In genomic region chr17:79822583-79823124, GRCh38 we compare ENCODE assay signal across 1 cellular context.
TF ChIP-seq lines count a peak whose summit lies in the region.

No MANE protein-coding gene starts in this region.

TF ChIP-seq in HepG2, 621 proteins besides CTCF, POLR2A, EP300 and RAD21 (continued from another document and continues in another):
- TF ChIP-seq ZNF710 (CRISPR knock-in tag; IDR thresholded peaks at IDR 0.05; ENCODE audit: borderline replicate concordance), result peak; percentile 97
- peak; percentile 36; the same call in 1 of the 2 replicates for TF ChIP-seq ZNF691 (CRISPR knock-in tag; IDR thresholded peaks at IDR 0.05; ENCODE audit: borderline replicate concordance, low read depth)
- peak; percentile 70; the same call in 1 of the 2 replicates for TF ChIP-seq ZNF777 (CRISPR knock-in tag; IDR thresholded peaks at IDR 0.05)
- TF ChIP-seq, protein P1, sequence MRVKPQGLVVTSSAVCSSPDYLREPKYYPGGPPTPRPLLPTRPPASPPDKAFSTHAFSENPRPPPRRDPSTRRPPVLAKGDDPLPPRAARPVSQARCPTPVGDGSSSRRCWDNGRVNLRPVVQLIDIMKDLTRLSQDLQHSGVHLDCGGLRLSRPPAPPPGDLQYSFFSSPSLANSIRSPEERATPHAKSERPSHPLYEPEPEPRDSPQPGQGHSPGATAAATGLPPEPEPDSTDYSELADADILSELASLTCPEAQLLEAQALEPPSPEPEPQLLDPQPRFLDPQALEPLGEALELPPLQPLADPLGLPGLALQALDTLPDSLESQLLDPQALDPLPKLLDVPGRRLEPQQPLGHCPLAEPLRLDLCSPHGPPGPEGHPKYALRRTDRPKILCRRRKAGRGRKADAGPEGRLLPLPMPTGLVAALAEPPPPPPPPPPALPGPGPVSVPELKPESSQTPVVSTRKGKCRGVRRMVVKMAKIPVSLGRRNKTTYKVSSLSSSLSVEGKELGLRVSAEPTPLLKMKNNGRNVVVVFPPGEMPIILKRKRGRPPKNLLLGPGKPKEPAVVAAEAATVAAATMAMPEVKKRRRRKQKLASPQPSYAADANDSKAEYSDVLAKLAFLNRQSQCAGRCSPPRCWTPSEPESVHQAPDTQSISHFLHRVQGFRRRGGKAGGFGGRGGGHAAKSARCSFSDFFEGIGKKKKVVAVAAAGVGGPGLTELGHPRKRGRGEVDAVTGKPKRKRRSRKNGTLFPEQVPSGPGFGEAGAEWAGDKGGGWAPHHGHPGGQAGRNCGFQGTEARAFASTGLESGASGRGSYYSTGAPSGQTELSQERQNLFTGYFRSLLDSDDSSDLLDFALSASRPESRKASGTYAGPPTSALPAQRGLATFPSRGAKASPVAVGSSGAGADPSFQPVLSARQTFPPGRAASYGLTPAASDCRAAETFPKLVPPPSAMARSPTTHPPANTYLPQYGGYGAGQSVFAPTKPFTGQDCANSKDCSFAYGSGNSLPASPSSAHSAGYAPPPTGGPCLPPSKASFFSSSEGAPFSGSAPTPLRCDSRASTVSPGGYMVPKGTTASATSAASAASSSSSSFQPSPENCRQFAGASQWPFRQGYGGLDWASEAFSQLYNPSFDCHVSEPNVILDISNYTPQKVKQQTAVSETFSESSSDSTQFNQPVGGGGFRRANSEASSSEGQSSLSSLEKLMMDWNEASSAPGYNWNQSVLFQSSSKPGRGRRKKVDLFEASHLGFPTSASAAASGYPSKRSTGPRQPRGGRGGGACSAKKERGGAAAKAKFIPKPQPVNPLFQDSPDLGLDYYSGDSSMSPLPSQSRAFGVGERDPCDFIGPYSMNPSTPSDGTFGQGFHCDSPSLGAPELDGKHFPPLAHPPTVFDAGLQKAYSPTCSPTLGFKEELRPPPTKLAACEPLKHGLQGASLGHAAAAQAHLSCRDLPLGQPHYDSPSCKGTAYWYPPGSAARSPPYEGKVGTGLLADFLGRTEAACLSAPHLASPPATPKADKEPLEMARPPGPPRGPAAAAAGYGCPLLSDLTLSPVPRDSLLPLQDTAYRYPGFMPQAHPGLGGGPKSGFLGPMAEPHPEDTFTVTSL (CRISPR knock-in tag; IDR thresholded peaks at IDR 0.05; ENCODE audit: borderline replicate concordance), result peak; percentile 91; the same call in 1 of the 2 replicates
- TF ChIP-seq SOX5 (CRISPR knock-in tag; IDR thresholded peaks at IDR 0.05; ENCODE audit: borderline replicate concordance), result peak; percentile 91
- TF ChIP-seq ZNF44 (CRISPR knock-in tag; IDR thresholded peaks at IDR 0.05), result no peak
- no peak for TF ChIP-seq RBFOX2 (IDR thresholded peaks at IDR 0.05; ENCODE audit: low read depth, low read length)
- TF ChIP-seq ATM (IDR thresholded peaks at IDR 0.05; ENCODE audit: borderline replicate concordance), result no peak
- TF ChIP-seq ZBTB20 (CRISPR knock-in tag; IDR thresholded peaks at IDR 0.05; ENCODE audit: borderline replicate concordance, low read depth), result peak; percentile 58; the same call in 1 of the 2 replicates
- no peak; the same call in 1 of the 2 replicates for TF ChIP-seq ZNF678 (CRISPR knock-in tag; IDR thresholded peaks at IDR 0.05)
- peak; percentile 69; the same call in 1 of the 2 replicates for TF ChIP-seq ZNF12 (CRISPR knock-in tag; IDR thresholded peaks at IDR 0.05)
- TF ChIP-seq HNF1A (IDR thresholded peaks at IDR 0.05; ENCODE audit: low read depth), result no peak
- TF ChIP-seq HNF1A (CRISPR knock-in tag; IDR thresholded peaks at IDR 0.05; ENCODE audit: borderline replicate concordance), result peak; percentile 63; the same call in 1 of the 2 replicates
- TF ChIP-seq RORA (CRISPR knock-in tag; IDR thresholded peaks at IDR 0.05), result no peak
- TF ChIP-seq ZNF749 (CRISPR knock-in tag; IDR thresholded peaks at IDR 0.05; ENCODE audit: borderline replicate concordance), result no peak
- no peak for TF ChIP-seq ATF3 (CRISPR knock-in tag; IDR thresholded peaks at IDR 0.05)
- no peak for TF ChIP-seq GABPA (IDR thresholded peaks at IDR 0.05; ENCODE audit: low read depth, low read length)
- TF ChIP-seq GABPA (CRISPR knock-in tag; IDR thresholded peaks at IDR 0.05; ENCODE audit: low read depth), result peak; percentile 40; the same call in 1 of the 2 replicates
- TF ChIP-seq, protein P2, sequence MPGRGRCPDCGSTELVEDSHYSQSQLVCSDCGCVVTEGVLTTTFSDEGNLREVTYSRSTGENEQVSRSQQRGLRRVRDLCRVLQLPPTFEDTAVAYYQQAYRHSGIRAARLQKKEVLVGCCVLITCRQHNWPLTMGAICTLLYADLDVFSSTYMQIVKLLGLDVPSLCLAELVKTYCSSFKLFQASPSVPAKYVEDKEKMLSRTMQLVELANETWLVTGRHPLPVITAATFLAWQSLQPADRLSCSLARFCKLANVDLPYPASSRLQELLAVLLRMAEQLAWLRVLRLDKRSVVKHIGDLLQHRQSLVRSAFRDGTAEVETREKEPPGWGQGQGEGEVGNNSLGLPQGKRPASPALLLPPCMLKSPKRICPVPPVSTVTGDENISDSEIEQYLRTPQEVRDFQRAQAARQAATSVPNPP (CRISPR knock-in tag; IDR thresholded peaks at IDR 0.05), result no peak
- no peak for TF ChIP-seq ZNF282 (IDR thresholded peaks at IDR 0.05; ENCODE audit: partially characterized antibody)
- no peak for TF ChIP-seq ZNF383 (CRISPR knock-in tag; IDR thresholded peaks at IDR 0.05; ENCODE audit: borderline replicate concordance)
- TF ChIP-seq TRIM24 (CRISPR knock-in tag; IDR thresholded peaks at IDR 0.05), result no peak
- peak; percentile 78; the same call in 1 of the 2 replicates for TF ChIP-seq AHR (CRISPR knock-in tag; IDR thresholded peaks at IDR 0.05)
- no peak for TF ChIP-seq SSRP1 (CRISPR knock-in tag; IDR thresholded peaks at IDR 0.05)
- no peak for TF ChIP-seq JUND (CRISPR knock-in tag; IDR thresholded peaks at IDR 0.05)
- TF ChIP-seq, protein P3, sequence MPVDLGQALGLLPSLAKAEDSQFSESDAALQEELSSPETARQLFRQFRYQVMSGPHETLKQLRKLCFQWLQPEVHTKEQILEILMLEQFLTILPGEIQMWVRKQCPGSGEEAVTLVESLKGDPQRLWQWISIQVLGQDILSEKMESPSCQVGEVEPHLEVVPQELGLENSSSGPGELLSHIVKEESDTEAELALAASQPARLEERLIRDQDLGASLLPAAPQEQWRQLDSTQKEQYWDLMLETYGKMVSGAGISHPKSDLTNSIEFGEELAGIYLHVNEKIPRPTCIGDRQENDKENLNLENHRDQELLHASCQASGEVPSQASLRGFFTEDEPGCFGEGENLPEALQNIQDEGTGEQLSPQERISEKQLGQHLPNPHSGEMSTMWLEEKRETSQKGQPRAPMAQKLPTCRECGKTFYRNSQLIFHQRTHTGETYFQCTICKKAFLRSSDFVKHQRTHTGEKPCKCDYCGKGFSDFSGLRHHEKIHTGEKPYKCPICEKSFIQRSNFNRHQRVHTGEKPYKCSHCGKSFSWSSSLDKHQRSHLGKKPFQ (CRISPR knock-in tag; IDR thresholded peaks at IDR 0.05; ENCODE audit: insufficient replicate concordance), result peak; percentile 98
- no peak for TF ChIP-seq ZNF34 (CRISPR knock-in tag; IDR thresholded peaks at IDR 0.05; ENCODE audit: borderline replicate concordance)
- no peak for TF ChIP-seq SRSF1 (optimal IDR thresholded peaks at IDR 0.05; ENCODE audit: low read depth, low read length)
- peak; percentile 50; the same call in 1 of the 2 replicates for TF ChIP-seq ZNF3 (CRISPR knock-in tag; IDR thresholded peaks at IDR 0.05)
- TF ChIP-seq ARID2 (CRISPR knock-in tag; IDR thresholded peaks at IDR 0.05; ENCODE audit: borderline replicate concordance), result no peak
- TF ChIP-seq ZSCAN21 (CRISPR knock-in tag; IDR thresholded peaks at IDR 0.05; ENCODE audit: borderline replicate concordance), result no peak
- TF ChIP-seq TBL1XR1 (IDR thresholded peaks at IDR 0.05; ENCODE audit: borderline replicate concordance, low read length, partially characterized antibody), result no peak
- no peak for TF ChIP-seq ZNF530 (CRISPR knock-in tag; IDR thresholded peaks at IDR 0.05; ENCODE audit: low read depth)
- no peak for TF ChIP-seq MTF2 (CRISPR knock-in tag; IDR thresholded peaks at IDR 0.05; ENCODE audit: borderline replicate concordance)
- peak; percentile 76 for TF ChIP-seq GATAD1 (CRISPR knock-in tag; IDR thresholded peaks at IDR 0.05)
- TF ChIP-seq SMYD3 (CRISPR knock-in tag; IDR thresholded peaks at IDR 0.05), result 0 out of 2 replicates have a peak, but pooled peaks have one; percentile 41
- TF ChIP-seq, protein P4, sequence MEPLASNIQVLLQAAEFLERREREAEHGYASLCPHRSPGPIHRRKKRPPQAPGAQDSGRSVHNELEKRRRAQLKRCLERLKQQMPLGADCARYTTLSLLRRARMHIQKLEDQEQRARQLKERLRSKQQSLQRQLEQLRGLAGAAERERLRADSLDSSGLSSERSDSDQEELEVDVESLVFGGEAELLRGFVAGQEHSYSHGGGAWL (CRISPR knock-in tag; IDR thresholded peaks at IDR 0.05), result no peak
- no peak for TF ChIP-seq KLF13 (CRISPR knock-in tag; IDR thresholded peaks at IDR 0.05)
- no peak for TF ChIP-seq ZNF550 (CRISPR knock-in tag; IDR thresholded peaks at IDR 0.05; ENCODE audit: borderline replicate concordance)
- peak; percentile 80; the same call in 1 of the 2 replicates for TF ChIP-seq MEIS1 (CRISPR knock-in tag; IDR thresholded peaks at IDR 0.05; ENCODE audit: borderline replicate concordance)
- TF ChIP-seq, protein P5, sequence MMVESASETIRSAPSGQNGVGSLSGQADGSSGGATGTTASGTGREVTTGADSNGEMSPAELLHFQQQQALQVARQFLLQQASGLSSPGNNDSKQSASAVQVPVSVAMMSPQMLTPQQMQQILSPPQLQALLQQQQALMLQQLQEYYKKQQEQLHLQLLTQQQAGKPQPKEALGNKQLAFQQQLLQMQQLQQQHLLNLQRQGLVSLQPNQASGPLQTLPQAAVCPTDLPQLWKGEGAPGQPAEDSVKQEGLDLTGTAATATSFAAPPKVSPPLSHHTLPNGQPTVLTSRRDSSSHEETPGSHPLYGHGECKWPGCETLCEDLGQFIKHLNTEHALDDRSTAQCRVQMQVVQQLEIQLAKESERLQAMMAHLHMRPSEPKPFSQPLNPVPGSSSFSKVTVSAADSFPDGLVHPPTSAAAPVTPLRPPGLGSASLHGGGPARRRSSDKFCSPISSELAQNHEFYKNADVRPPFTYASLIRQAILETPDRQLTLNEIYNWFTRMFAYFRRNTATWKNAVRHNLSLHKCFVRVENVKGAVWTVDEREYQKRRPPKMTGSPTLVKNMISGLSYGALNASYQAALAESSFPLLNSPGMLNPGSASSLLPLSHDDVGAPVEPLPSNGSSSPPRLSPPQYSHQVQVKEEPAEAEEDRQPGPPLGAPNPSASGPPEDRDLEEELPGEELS (CRISPR knock-in tag; IDR thresholded peaks at IDR 0.05), result peak; percentile 96
- peak; percentile 40; the same call in 1 of the 2 replicates for TF ChIP-seq TFAP4 (IDR thresholded peaks at IDR 0.05; ENCODE audit: borderline replicate concordance, low read depth)
